In genomic region chr7:151460474-151460855, GRCh38 we compare ENCODE assay signal across 10 cellular contexts. TPM values are rescaled to one million over a fixed set of nuclear protein-coding genes. Genes with fewer than 3 reads are reported as not detected.
DNase-seq lines count a peak whose midpoint lies in the region; ATAC-seq and TF ChIP-seq lines count a peak whose summit lies in the region.
"Had no signal": no experiment of that assay in that cellular context is flagged by ENCODE, and none has a peak within 500 bp of the region (broad histone marks: within the 10 kb centered on the region; RNA-seq: fewer than 3 reads in every experiment).

No MANE protein-coding gene starts in this region.

- H3K4me3 ChIP-seq in fibroblast of the aortic adventitia (ENCODE audit: low read depth, low read length) (peak overlapping the region; percentile 49), urinary bladder (ENCODE audit: low read depth, low read length) (no peak overlapping the region)
- no peak overlapping the region for H3K4me3 ChIP-seq in CD8-positive, alpha-beta T cell (ENCODE audit: low read depth, low read length)

- H3K36me3 Mint-ChIP-seq in nephron progenitor cell (ENCODE audit: low read depth), result peaks cover 53% of the 10 kb centered on the region
- H3K36me3 Mint-ChIP-seq in CD8-positive, alpha-beta T cell, result peaks cover 21% of the 10 kb centered on the region

- ATAC-seq in CD8-positive, alpha-beta T cell, result no peak

- 39% methylated on average over 10 of the region's 10 CpGs for WGBS in urinary bladder

- H3K27ac ChIP-seq in VCaP (peak overlapping the region; percentile 57), urinary bladder (ENCODE audit: low read depth) (peak overlapping the region; percentile 62)
- H3K27ac ChIP-seq in CD8-positive, alpha-beta T cell (ENCODE audit: low read depth, low read length), result no peak overlapping the region

- peaks cover 58% of the 10 kb centered on the region for H3K4me1 Mint-ChIP-seq in nephron progenitor cell
- peaks cover 5% of the 10 kb centered on the region for H3K4me1 Mint-ChIP-seq in CD8-positive, alpha-beta T cell (ENCODE audit: low read depth)

- intact Hi-C loops in CD8-positive, alpha-beta T cell (cut with DNase I, micrococcal nuclease), result no loop called here

- no peaks in the 10 kb centered on the region for H3K27me3 ChIP-seq in CD8-positive, alpha-beta T cell (ENCODE audit: insufficient read depth, low read length)

- no peak for DNase-seq in fibroblast of the aortic adventitia (ENCODE audit: low read depth)
- no peak for DNase-seq in nephron progenitor cell
- DNase-seq in cerebellar nuclear complex (lab: John Stamatoyannopoulos, UW), result no peak
- no peak for DNase-seq in CD8-positive, alpha-beta T cell
- no peak for DNase-seq in DMS79 treated with DMSO at 0.1 percent for 48 hours (lab: John Stamatoyannopoulos, UW)

- TF ChIP-seq CTCF in VCaP (conservative IDR thresholded peaks at IDR 0.05) (no peak), fibroblast of the aortic adventitia (IDR thresholded peaks at IDR 0.05; ENCODE audit: insufficient read depth, low read length) (no peak), nephron progenitor cell (IDR thresholded peaks at IDR 0.05) (no peak)
- TF ChIP-seq CTCF in CD8-positive, alpha-beta T cell (IDR thresholded peaks at IDR 0.05), result no peak

- peaks cover 2% of the 10 kb centered on the region for H3K36me3 ChIP-seq in urinary bladder (ENCODE audit: insufficient read depth)
- no peaks in the 10 kb centered on the region for H3K36me3 ChIP-seq in CD8-positive, alpha-beta T cell (ENCODE audit: insufficient read depth, low read length)

- H3K9me3 ChIP-seq in CD8-positive, alpha-beta T cell (ENCODE audit: low read length), result peaks cover 7% of the 10 kb centered on the region

- POLR2A ChIA-PET in CD8-positive, alpha-beta T cell (lab: Charles Lee), result no interaction called here

- H3K9me3 Mint-ChIP-seq in nephron progenitor cell, result peaks cover 50% of the 10 kb centered on the region
- peaks cover 20% of the 10 kb centered on the region for H3K9me3 Mint-ChIP-seq in CD8-positive, alpha-beta T cell

- H3K27me3 Mint-ChIP-seq in nephron progenitor cell (ENCODE audit: low read depth, poor library complexity), result no peaks in the 10 kb centered on the region
- H3K27me3 Mint-ChIP-seq in CD8-positive, alpha-beta T cell (ENCODE audit: low read depth), result peaks cover 7% of the 10 kb centered on the region
- H3K27me3 Mint-ChIP-seq: central memory CD8-positive, alpha-beta T cell had no signal

- H3K4me3 Mint-ChIP-seq in nephron progenitor cell, result peak overlapping the region; percentile 67
- H3K4me3 Mint-ChIP-seq in CD8-positive, alpha-beta T cell, result no peak overlapping the region
- H3K4me3 Mint-ChIP-seq: central memory CD8-positive, alpha-beta T cell had no signal

- no peaks in the 10 kb centered on the region for H3K4me1 ChIP-seq in urinary bladder (ENCODE audit: insufficient read depth)
- no peaks in the 10 kb centered on the region for H3K4me1 ChIP-seq in CD8-positive, alpha-beta T cell (ENCODE audit: insufficient read depth, low read length)

- CTCF ChIA-PET in CD8-positive, alpha-beta T cell (lab: Charles Lee), result interaction anchor here (0.9 to 4.4 kb wide), 2 partner anchors 12 to 145 kb away, joined by 3 to 24 read pairs; no protein-coding TSS in a partner anchor

- peak overlapping the region; percentile 98 for H3K27ac Mint-ChIP-seq in nephron progenitor cell
- H3K27ac Mint-ChIP-seq in CD8-positive, alpha-beta T cell, result no peak overlapping the region

RNA-seq across cellular contexts. Expression of gene CRYGN, which starts 20.5 kb away (rescaled TPM):
- total RNA-seq in fibroblast of the aortic adventitia (ENCODE audit: low replicate concordance) (0.09 and 0.16 TPM in 2 replicates), urinary bladder (0.16 TPM)
- polyA plus RNA-seq in urinary bladder, result 0.67 TPM
- not detected for total RNA-seq in CD8-positive, alpha-beta T cell
- total RNA-seq: LHCN-M2, lung microvascular endothelial cell had no signal

RNA-seq across cellular contexts. Expression of gene WDR86, which starts 50.6 kb away (rescaled TPM):
- total RNA-seq in fibroblast of the aortic adventitia (ENCODE audit: low replicate concordance), result 0.45 and 17.7 TPM in 2 replicates
- total RNA-seq in urinary bladder, result 6.8 TPM
- 4.2 TPM for polyA plus RNA-seq in urinary bladder
- 1 to 10 TPM; 5.7 to 6.5 TPM for total RNA-seq in CD8-positive, alpha-beta T cell
- total RNA-seq: lung microvascular endothelial cell had no signal

RNA-seq across cellular contexts. Expression of gene RHEB, which starts 59.2 kb away (rescaled TPM):
- total RNA-seq in fibroblast of the aortic adventitia (ENCODE audit: low replicate concordance) (98.8 and 173 TPM in 2 replicates), urinary bladder (109 TPM)
- polyA plus RNA-seq in urinary bladder, result 109 TPM
- total RNA-seq in CD8-positive, alpha-beta T cell, result 10 to 100 TPM; 57.2 to 61.0 TPM
